1 cellular context compared by ENCODE assay signal in genomic region chr11:13955971-13956421, GRCh38.
TF ChIP-seq lines count a peak whose summit lies in the region.

No MANE protein-coding gene starts in this region.

TF ChIP-seq in K562, 482 proteins besides CTCF, POLR2A, EP300 and RAD21 (continued from another document):
- TF ChIP-seq MYNN (IDR thresholded peaks at IDR 0.05) (no peak), MYNN (CRISPR knock-in tag; IDR thresholded peaks at IDR 0.05) (no peak), ZSCAN29 (IDR thresholded peaks at IDR 0.05) (no peak), SRSF3 (IDR thresholded peaks at IDR 0.05; ENCODE audit: insufficient read depth, low read length) (no peak), FOS (IDR thresholded peaks at IDR 0.05; ENCODE audit: extremely low read depth, insufficient read length) (no peak), ZFP30 (CRISPR knock-in tag; IDR thresholded peaks at IDR 0.05; ENCODE audit: borderline replicate concordance) (no peak), BDP1 (IDR thresholded peaks at IDR 0.05; ENCODE audit: insufficient read depth, insufficient read length) (no peak), MCM7 (IDR thresholded peaks at IDR 0.05) (no peak), RBBP5 (IDR thresholded peaks at IDR 0.05; ENCODE audit: borderline replicate concordance, insufficient read depth, low read length, poor library complexity, severe bottlenecking) (no peak), POLR2G (IDR thresholded peaks at IDR 0.05; ENCODE audit: low read depth, low read length) (no peak)
- TF ChIP-seq, protein P1, sequence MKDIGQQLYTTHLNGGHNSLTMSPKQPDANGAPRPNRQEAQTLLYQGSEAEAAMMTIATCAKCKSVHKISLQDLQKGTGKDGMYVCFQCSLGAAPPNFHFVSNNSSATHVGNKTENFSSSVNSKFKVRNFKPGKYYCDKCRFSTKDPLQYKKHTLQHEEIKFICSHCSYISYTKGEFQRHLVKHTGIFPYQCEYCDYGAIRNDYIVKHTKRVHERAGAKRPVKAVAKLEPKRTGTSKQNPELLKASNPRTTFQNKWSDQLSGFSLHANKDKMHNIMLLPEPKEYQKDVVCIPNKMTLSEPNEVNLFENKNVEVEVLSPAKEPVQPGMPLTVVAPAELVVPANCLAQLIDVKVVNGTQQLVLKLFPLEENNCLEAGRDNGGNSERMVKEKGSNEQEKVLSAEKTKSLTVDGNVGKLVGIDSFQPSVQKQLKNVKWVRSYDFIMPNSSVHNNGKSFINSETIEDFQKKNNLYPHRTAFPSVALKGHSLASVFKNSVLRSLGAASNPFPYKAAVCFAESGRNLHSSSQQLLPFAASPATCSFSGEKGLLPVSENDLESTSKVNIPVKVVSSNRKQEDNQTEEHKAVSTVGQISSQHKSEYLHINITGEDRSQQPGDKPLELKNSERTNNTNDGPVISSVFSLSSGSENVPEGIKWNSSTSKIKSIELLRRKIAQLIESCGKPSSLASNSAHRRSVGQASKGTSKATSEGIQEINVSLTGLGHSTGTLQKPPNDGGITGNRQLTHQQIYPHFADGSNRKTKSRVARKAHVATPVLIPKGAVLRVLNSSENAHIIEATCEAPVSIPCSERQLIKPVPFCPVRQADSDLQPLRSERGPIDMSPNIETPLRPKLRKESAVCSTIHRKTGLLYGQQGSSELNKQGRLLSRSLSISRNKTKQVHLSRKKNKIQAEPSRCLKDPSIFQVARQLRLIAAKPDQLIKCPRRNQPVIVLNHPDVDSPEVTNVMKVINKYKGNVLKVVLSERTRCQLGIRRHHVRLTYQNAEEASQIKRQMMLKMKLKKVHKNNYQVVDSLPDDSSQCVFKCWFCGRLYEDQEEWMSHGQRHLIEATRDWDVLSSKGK (CRISPR knock-in tag; IDR thresholded peaks at IDR 0.05): no peak
TF ChIP-seq in K562: peak in this region for 7.
